ENCODE assay signal across 8 cellular contexts in genomic region chr11:92797874-92798273, GRCh38.
"Had no signal": no experiment of that assay in that cellular context is flagged by ENCODE, and none has a peak within 500 bp of the region (broad histone marks: within the 10 kb centered on the region; RNA-seq: fewer than 3 reads in every experiment).

No MANE protein-coding gene starts in this region.

- DNase-seq: GM23248, GOT3, H7, H9, HCEC 1CT, HFFc6 had no signal

- H3K9ac ChIP-seq: GM23248 had no signal

- H3K27ac ChIP-seq: GM23248 had no signal

- H3K4me2 ChIP-seq: GM23338 had no signal

- H3K4me3 ChIP-seq: GM23248, GM23338, HAP-1 had no signal

- H3K9me3 ChIP-seq: HAP-1 had no signal

- H2AFZ ChIP-seq: GM23248, GM23338 had no signal

- H3K36me3 ChIP-seq: HAP-1 had no signal
